ENCODE assay signal across 14 cellular contexts in genomic region chr12:19971396-19971802, GRCh38.
DNase-seq lines count a peak whose midpoint lies in the region; TF ChIP-seq lines count a peak whose summit lies in the region.
"Had no signal": no experiment of that assay in that cellular context is flagged by ENCODE, and none has a peak within 500 bp of the region (broad histone marks: within the 10 kb centered on the region; RNA-seq: fewer than 3 reads in every experiment).

No MANE protein-coding gene starts in this region.

- H3K9me3 ChIP-seq in testis, result no peaks in the 10 kb centered on the region

- H3K4me1 Mint-ChIP-seq in nephron, result peaks cover 34% of the 10 kb centered on the region
- H3K4me1 Mint-ChIP-seq: B cell had no signal

- no peak for TF ChIP-seq CTCF in nephron (IDR thresholded peaks at IDR 0.05; ENCODE audit: unreplicated experiment in 3 of 3)
- TF ChIP-seq CTCF in testis (IDR thresholded peaks at IDR 0.05), result no peak

- H3K4me1 ChIP-seq in testis, result peaks cover 18% of the 10 kb centered on the region
- H3K4me1 ChIP-seq: foreskin keratinocyte had no signal

- 59 to 64% methylated on average over 5 of the region's 5 CpGs for WGBS in testis, 2 donors

- no peak overlapping the region for H3K27ac ChIP-seq in testis
- H3K27ac ChIP-seq: foreskin keratinocyte had no signal

- no peaks in the 10 kb centered on the region for H3K27me3 ChIP-seq in testis
- H3K27me3 ChIP-seq: foreskin keratinocyte had no signal

- H3K27me3 Mint-ChIP-seq in nephron (ENCODE audit: low read depth), result no peaks in the 10 kb centered on the region
- H3K27me3 Mint-ChIP-seq: B cell had no signal

- TF ChIP-seq POLR2A in testis (IDR thresholded peaks at IDR 0.05), result no peak

- H3K9me3 Mint-ChIP-seq in nephron, result no peaks in the 10 kb centered on the region
- H3K9me3 Mint-ChIP-seq: stimulated activated effector memory CD8-positive, alpha-beta T cell treated with anti-CD3 and anti-CD28 coated beads, Interleukin-12 subunit alpha, Interleukin-12 subunit beta, amount 100 ng/mL, for 72 hours had no signal

- no peak overlapping the region for H3K4me3 ChIP-seq in testis

- intact Hi-C loops in testis (cut with DNase I; ENCODE audit: low total_unique reads), result no loop called here

- no peaks in the 10 kb centered on the region for H3K36me3 ChIP-seq in testis (ENCODE audit: low read depth, missing control alignments)

- DNase-seq in EH (ENCODE audit: low read depth) (peak; percentile 40), RPMI7951 (ENCODE audit: low read depth) (peak; percentile 45), fibroblast of peridontal ligament (ENCODE audit: extremely low read depth) (peak; percentile 81), RPMI8226 (no peak), hypothalamus (lab: John Stamatoyannopoulos, UW) (no peak), HCEC 1CT (no peak), testis (no peak)
- DNase-seq: mammary epithelial cell; NCI-H1105 treated with DMSO at 0.1 percent for 48 hours; NK-92 treated with Interleukin-12 subunit alpha and Interleukin-12 subunit beta, amount 100 ng/mL, for 24 hours had no signal

- H3K36me3 Mint-ChIP-seq in nephron (ENCODE audit: low read depth), result no peaks in the 10 kb centered on the region
- H3K36me3 Mint-ChIP-seq: stimulated activated effector memory CD8-positive, alpha-beta T cell treated with anti-CD3 and anti-CD28 coated beads, Interleukin-12 subunit alpha, Interleukin-12 subunit beta, amount 100 ng/mL, for 72 hours had no signal

- peak overlapping the region in 1 of 3 experiments; percentile 2 for H3K4me3 Mint-ChIP-seq in nephron
- H3K4me3 Mint-ChIP-seq: B cell; stimulated activated effector memory CD8-positive, alpha-beta T cell treated with anti-CD3 and anti-CD28 coated beads, Interleukin-12 subunit alpha, Interleukin-12 subunit beta, amount 100 ng/mL, for 72 hours had no signal

- H3K27ac Mint-ChIP-seq in nephron, result peak overlapping the region; percentile 55 to 92 (median 61)
- H3K27ac Mint-ChIP-seq: B cell; stimulated activated effector memory CD8-positive, alpha-beta T cell treated with anti-CD3 and anti-CD28 coated beads, Interleukin-12 subunit alpha, Interleukin-12 subunit beta, amount 100 ng/mL, for 72 hours had no signal

Comparison
In these comparisons a context has a peak if more than half of its experiments do, and no peak if none do; other contexts are left out.
1. DNase-seq: peak in EH (single experiment), RPMI7951 (single experiment) and fibroblast of peridontal ligament (single experiment); none in RPMI8226 (single experiment), hypothalamus (0 of 51), HCEC 1CT (single experiment) and testis (single experiment).